9 cellular contexts compared by ENCODE assay signal in the genomic region with DNA sequence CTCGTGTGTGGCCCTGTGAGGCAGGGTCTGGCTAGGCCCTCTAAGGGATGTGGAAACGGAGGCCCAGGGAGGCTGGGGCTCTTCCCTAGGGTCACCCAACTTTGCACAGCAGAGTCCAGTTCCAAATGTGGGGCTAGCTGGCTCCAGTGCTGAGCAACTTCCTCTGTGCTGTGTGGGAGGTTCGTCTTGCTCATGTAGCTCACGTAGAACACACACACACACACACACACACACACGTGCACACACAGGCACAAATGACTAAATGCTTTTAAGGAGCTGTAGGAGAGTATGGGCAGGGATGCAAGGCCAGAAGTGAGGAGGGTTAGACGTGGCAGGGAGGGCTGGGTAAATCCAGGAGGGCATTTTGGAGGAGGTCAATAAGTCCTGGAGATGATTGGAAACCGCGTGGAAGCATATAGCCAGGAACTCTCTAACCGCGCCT.
DNase-seq lines count a peak whose midpoint lies in the region; TF ChIP-seq lines count a peak whose summit lies in the region.
"Had no signal": no experiment of that assay in that cellular context is flagged by ENCODE, and none has a peak within 500 bp of the region (broad histone marks: within the 10 kb centered on the region; RNA-seq: fewer than 3 reads in every experiment).

No MANE protein-coding gene starts in this region.

- H3K4me1 ChIP-seq in OCI-LY3 (ENCODE audit: low read length): peaks cover 42% of the 10 kb centered on the region

- H4K20me1 ChIP-seq in OCI-LY3 (ENCODE audit: insufficient read depth, low read length): peaks cover 20% of the 10 kb centered on the region

- no peak overlapping the region for H3K4me3 Mint-ChIP-seq in glutamatergic neuron (ENCODE audit: unreplicated experiment)
- peak overlapping the region; percentile 1 for H3K4me3 Mint-ChIP-seq in stimulated activated naive CD8-positive, alpha-beta T cell treated with anti-CD3 and anti-CD28 coated beads, Interleukin-15, Interleukin-2, amounts not matched to agents 100 ng/mL and 50 ng/mL, for 24 hours
- no peak overlapping the region for H3K4me3 Mint-ChIP-seq in osteocyte (ENCODE audit: unreplicated experiment)
- H3K4me3 Mint-ChIP-seq: neural crest cell had no signal

- H3K27me3 ChIP-seq in OCI-LY3 (ENCODE audit: low read depth, low read length): peaks cover 90% of the 10 kb centered on the region

- TF ChIP-seq CTCF in OCI-LY3 (IDR thresholded peaks at IDR 0.05; ENCODE audit: low read depth, low read length) (no peak), glutamatergic neuron (IDR thresholded peaks at IDR 0.05; ENCODE audit: partially characterized antibody, unreplicated experiment) (no peak), osteocyte (IDR thresholded peaks at IDR 0.05) (no peak)

- peak overlapping the region; percentile 65 for H3K4me3 ChIP-seq in OCI-LY3 (ENCODE audit: low read length)

- H3K36me3 Mint-ChIP-seq in glutamatergic neuron (ENCODE audit: unreplicated experiment): no peaks in the 10 kb centered on the region
- H3K36me3 Mint-ChIP-seq in stimulated activated naive CD8-positive, alpha-beta T cell treated with anti-CD3 and anti-CD28 coated beads, Interleukin-15, Interleukin-2, amounts not matched to agents 100 ng/mL and 50 ng/mL, for 24 hours (ENCODE audit: low read depth): no peaks in the 10 kb centered on the region
- no peaks in the 10 kb centered on the region for H3K36me3 Mint-ChIP-seq in osteocyte (ENCODE audit: unreplicated experiment)

- H3K4me1 Mint-ChIP-seq in glutamatergic neuron (ENCODE audit: low read depth, unreplicated experiment) (peaks cover 21% of the 10 kb centered on the region), osteocyte (ENCODE audit: unreplicated experiment) (peaks cover 6% of the 10 kb centered on the region)
- peaks cover 55% of the 10 kb centered on the region for H3K4me1 Mint-ChIP-seq in stimulated activated naive CD8-positive, alpha-beta T cell treated with anti-CD3 and anti-CD28 coated beads, Interleukin-15, Interleukin-2, amounts not matched to agents 100 ng/mL and 50 ng/mL, for 24 hours (ENCODE audit: low read depth)

- no peak overlapping the region for H3K27ac ChIP-seq in OCI-LY3 (ENCODE audit: low read length)

- DNase-seq in activated T-cell treated with anti-CD3 and anti-CD28 coated beads for 24 hours (ENCODE audit: low read depth) (peak; percentile 11), activated T-cell treated with anti-CD3 and anti-CD28 coated beads for 4 hours (no peak), glutamatergic neuron (no peak), DMS53 (lab: John Stamatoyannopoulos, UW) (no peak), osteocyte (ENCODE audit: extremely low spot score, unreplicated experiment) (no peak)
- DNase-seq in central memory CD4-positive, alpha-beta T cell: no peak

- H3K79me2 ChIP-seq in OCI-LY3 (ENCODE audit: low read length): no peaks in the 10 kb centered on the region

- peak overlapping the region; percentile 77 for H3K4me2 ChIP-seq in OCI-LY3 (ENCODE audit: low read length)

- H3K9ac ChIP-seq in OCI-LY3 (ENCODE audit: low read length): no peak overlapping the region

- H3K27ac Mint-ChIP-seq in glutamatergic neuron (ENCODE audit: unreplicated experiment) (peak overlapping the region; percentile 49), osteocyte (ENCODE audit: unreplicated experiment) (no peak overlapping the region)
- peak overlapping the region; percentile 57 for H3K27ac Mint-ChIP-seq in stimulated activated naive CD8-positive, alpha-beta T cell treated with anti-CD3 and anti-CD28 coated beads, Interleukin-15, Interleukin-2, amounts not matched to agents 100 ng/mL and 50 ng/mL, for 24 hours

- H3K36me3 ChIP-seq in OCI-LY3 (replicated peaks; ENCODE audit: low read depth, low read length): no peaks in the 10 kb centered on the region

- no peaks in the 10 kb centered on the region for H3K9me3 ChIP-seq in OCI-LY3 (ENCODE audit: insufficient read depth, low read length)

- H2AFZ ChIP-seq in OCI-LY3 (ENCODE audit: low read depth, low read length): no peak overlapping the region

- peaks cover 3% of the 10 kb centered on the region for H3K27me3 Mint-ChIP-seq in glutamatergic neuron (ENCODE audit: unreplicated experiment)
- peaks cover 3% of the 10 kb centered on the region for H3K27me3 Mint-ChIP-seq in stimulated activated naive CD8-positive, alpha-beta T cell treated with anti-CD3 and anti-CD28 coated beads, Interleukin-15, Interleukin-2, amounts not matched to agents 100 ng/mL and 50 ng/mL, for 24 hours
- H3K27me3 Mint-ChIP-seq in osteocyte (ENCODE audit: unreplicated experiment): peaks cover 27% of the 10 kb centered on the region

- H3K9me3 Mint-ChIP-seq in glutamatergic neuron (ENCODE audit: unreplicated experiment) (peaks cover 5% of the 10 kb centered on the region), osteocyte (ENCODE audit: unreplicated experiment) (no peaks in the 10 kb centered on the region)
- no peaks in the 10 kb centered on the region for H3K9me3 Mint-ChIP-seq in stimulated activated naive CD8-positive, alpha-beta T cell treated with anti-CD3 and anti-CD28 coated beads, Interleukin-15, Interleukin-2, amounts not matched to agents 100 ng/mL and 50 ng/mL, for 24 hours
- H3K9me3 Mint-ChIP-seq: neural crest cell had no signal
